In genomic region chr11:6703247-6704063, GRCh38 we compare ENCODE assay signal across 9 cellular contexts. TPM values are rescaled to one million over a fixed set of nuclear protein-coding genes. Genes with fewer than 3 reads are reported as not detected.
DNase-seq lines count a peak whose midpoint lies in the region; ATAC-seq lines count a peak whose summit lies in the region.
"Had no signal": no experiment of that assay in that cellular context is flagged by ENCODE, and none has a peak within 500 bp of the region (broad histone marks: within the 10 kb centered on the region; RNA-seq: fewer than 3 reads in every experiment).

No MANE protein-coding gene starts in this region.

- WGBS in mesendoderm (ENCODE audit: extremely low coverage, insufficient coverage, low lambda C conversion rate): no CpG with 5 or more reads among the region's 2 CpGs

- no peaks in the 10 kb centered on the region for H3K9me3 Mint-ChIP-seq in activated T-cell treated with anti-CD3 and anti-CD28 coated beads, Interleukin-2, amount 50 U/mL, for 4 hours
- no peaks in the 10 kb centered on the region for H3K9me3 Mint-ChIP-seq in activated T-cell treated with anti-CD3 and anti-CD28 coated beads, Interleukin-2, amount 50 U/mL, for 24 hours
- H3K9me3 Mint-ChIP-seq: dendritic cell treated with granulocyte-macrophage colony-stimulating factor and Interleukin-4, amounts not matched to agents 40 ng/mL and 50 ng/mL, for 4 days had no signal

- DNase-seq in activated T-cell treated with anti-CD3 and anti-CD28 coated beads, Interleukin-2, amount 50 U/mL, for 4 hours: peak; percentile 20
- DNase-seq in activated T-cell treated with anti-CD3 and anti-CD28 coated beads, Interleukin-2, amount 50 U/mL, for 24 hours: no peak
- peak; percentile 50 for DNase-seq in MG63
- peak; percentile 64 for DNase-seq in SW480 (ENCODE audit: low spot score)
- DNase-seq in epidermal melanocyte (ENCODE audit: insufficient read length, low spot score): peak; percentile 72
- peak; percentile 78 for DNase-seq in mesendoderm

- H3K4me3 Mint-ChIP-seq in activated T-cell treated with anti-CD3 and anti-CD28 coated beads, Interleukin-2, amount 50 U/mL, for 4 hours: no peak overlapping the region
- no peak overlapping the region for H3K4me3 Mint-ChIP-seq in activated T-cell treated with anti-CD3 and anti-CD28 coated beads, Interleukin-2, amount 50 U/mL, for 24 hours
- H3K4me3 Mint-ChIP-seq: dendritic cell treated with granulocyte-macrophage colony-stimulating factor and Interleukin-4, amounts not matched to agents 40 ng/mL and 50 ng/mL, for 4 days had no signal

- H3K56ac ChIP-seq in mesendoderm (ENCODE audit: low read length): no peak overlapping the region

- no peak overlapping the region for H3K27ac Mint-ChIP-seq in activated T-cell treated with anti-CD3 and anti-CD28 coated beads, Interleukin-2, amount 50 U/mL, for 24 hours
- H3K27ac Mint-ChIP-seq: dendritic cell treated with granulocyte-macrophage colony-stimulating factor and Interleukin-4, amounts not matched to agents 40 ng/mL and 50 ng/mL, for 4 days had no signal

- H4K5ac ChIP-seq in mesendoderm (ENCODE audit: low read length): no peak overlapping the region

- H2BK120ac ChIP-seq in mesendoderm (ENCODE audit: low read depth, low read length): no peak overlapping the region

- no peak overlapping the region for H2AK5ac ChIP-seq in mesendoderm (ENCODE audit: low read length)

- H3K4me2 ChIP-seq in mesendoderm (ENCODE audit: low read length): no peak overlapping the region

- H3K36me3 ChIP-seq in MG63: no peaks in the 10 kb centered on the region
- no peaks in the 10 kb centered on the region for H3K36me3 ChIP-seq in mesendoderm (ENCODE audit: control insufficient read depth, insufficient read depth, low read length)

- H2BK5ac ChIP-seq in mesendoderm (ENCODE audit: low read length): no peak overlapping the region

- H3K4me1 Mint-ChIP-seq in activated T-cell treated with anti-CD3 and anti-CD28 coated beads, Interleukin-2, amount 50 U/mL, for 4 hours (ENCODE audit: low read depth): peaks cover 6% of the 10 kb centered on the region
- H3K4me1 Mint-ChIP-seq in activated T-cell treated with anti-CD3 and anti-CD28 coated beads, Interleukin-2, amount 50 U/mL, for 24 hours (ENCODE audit: low read depth): peaks cover 16% of the 10 kb centered on the region

- no peak overlapping the region for H3K4me3 ChIP-seq in MG63
- no peak overlapping the region for H3K4me3 ChIP-seq in mesendoderm (ENCODE audit: low read length)

- no peaks in the 10 kb centered on the region for H3K79me1 ChIP-seq in mesendoderm (ENCODE audit: low read length)

- no peak overlapping the region for H3K4ac ChIP-seq in mesendoderm (ENCODE audit: low read depth, low read length)

- ATAC-seq in activated T-cell treated with anti-CD3 and anti-CD28 coated beads, Interleukin-2, amount 50 U/mL, for 4 hours: no peak
- ATAC-seq in HG03565 (IDR thresholded peaks at IDR 0.05; ENCODE audit: unreplicated experiment): no peak
- no peak for ATAC-seq in GM19467 (IDR thresholded peaks at IDR 0.05; ENCODE audit: unreplicated experiment)

- H3K18ac ChIP-seq in mesendoderm (ENCODE audit: low read length): no peak overlapping the region

- H3K27me3 Mint-ChIP-seq in activated T-cell treated with anti-CD3 and anti-CD28 coated beads, Interleukin-2, amount 50 U/mL, for 4 hours (ENCODE audit: low read depth): no peaks in the 10 kb centered on the region
- no peaks in the 10 kb centered on the region for H3K27me3 Mint-ChIP-seq in activated T-cell treated with anti-CD3 and anti-CD28 coated beads, Interleukin-2, amount 50 U/mL, for 24 hours
- H3K27me3 Mint-ChIP-seq: dendritic cell treated with granulocyte-macrophage colony-stimulating factor and Interleukin-4, amounts not matched to agents 40 ng/mL and 50 ng/mL, for 4 days had no signal

- no peak overlapping the region for H3K9ac ChIP-seq in mesendoderm (ENCODE audit: low read length)

- peaks cover 6% of the 10 kb centered on the region for H3K36me3 Mint-ChIP-seq in activated T-cell treated with anti-CD3 and anti-CD28 coated beads, Interleukin-2, amount 50 U/mL, for 4 hours (ENCODE audit: insufficient read depth)
- peaks cover 4% of the 10 kb centered on the region for H3K36me3 Mint-ChIP-seq in activated T-cell treated with anti-CD3 and anti-CD28 coated beads, Interleukin-2, amount 50 U/mL, for 24 hours (ENCODE audit: low read depth)

- H3K23ac ChIP-seq in mesendoderm (ENCODE audit: low read length): no peak overlapping the region

- H3K4me1 ChIP-seq in mesendoderm (ENCODE audit: control insufficient read depth, low read depth, low read length): no peaks in the 10 kb centered on the region

- no peaks in the 10 kb centered on the region for H3K79me2 ChIP-seq in mesendoderm (ENCODE audit: control insufficient read depth, insufficient read depth, low read length)

- no peak overlapping the region for H2BK15ac ChIP-seq in mesendoderm (replicated peaks; ENCODE audit: low read depth)

- H3K9me3 ChIP-seq in MG63: no peaks in the 10 kb centered on the region

- H3K27ac ChIP-seq in mesendoderm (ENCODE audit: low read depth, low read length): no peak overlapping the region

- H4K8ac ChIP-seq in mesendoderm (ENCODE audit: low read depth, low read length): no peak overlapping the region

- H3K27me3 ChIP-seq in MG63 (no peaks in the 10 kb centered on the region), mesendoderm (ENCODE audit: insufficient read depth, low read length, poor library complexity) (no peaks in the 10 kb centered on the region)

RNA-seq across cellular contexts. Expression of gene MRPL17, which starts 20.3 kb away (rescaled TPM):
- total RNA-seq in activated T-cell treated with anti-CD3 and anti-CD28 coated beads, Interleukin-2, amount 50 U/mL, for 4 hours: 100 to 1,000 TPM; 149 to 162 (median 156) TPM
- 77.2 and 1,705 TPM in 2 replicates for total RNA-seq in MG63 (2014; rRNA removed; shearing (Covaris generic); ENCODE audit: low replicate concordance)
- 90.2 TPM for polyA plus RNA-seq in mesendoderm (2013, experiment 1 of 2)
- polyA plus RNA-seq in mesendoderm (2013, experiment 2 of 2): 91.6 TPM

RNA-seq across cellular contexts. Expression of gene DCHS1, which starts 47.8 kb away (rescaled TPM):
- total RNA-seq in activated T-cell treated with anti-CD3 and anti-CD28 coated beads, Interleukin-2, amount 50 U/mL, for 4 hours: under 1 TPM; 0.28 to 0.40 (median 0.33) TPM
- total RNA-seq in MG63 (2014; rRNA removed; shearing (Covaris generic); ENCODE audit: low replicate concordance): 4.3 and 5.4 TPM in 2 replicates
- 2.9 TPM for polyA plus RNA-seq in mesendoderm (2013, experiment 1 of 2)
- polyA plus RNA-seq in mesendoderm (2013, experiment 2 of 2): 3.0 TPM
